10 cellular contexts compared by ENCODE assay signal in genomic region chr22:23752090-23752691, GRCh38. TPM values are rescaled to one million over a fixed set of nuclear protein-coding genes. Genes with fewer than 3 reads are reported as not detected.
DNase-seq lines count a peak whose midpoint lies in the region; ATAC-seq and TF ChIP-seq lines count a peak whose summit lies in the region.
"Had no signal": no experiment of that assay in that cellular context is flagged by ENCODE, and none has a peak within 500 bp of the region (broad histone marks: within the 10 kb centered on the region; RNA-seq: fewer than 3 reads in every experiment).

No MANE protein-coding gene starts in this region.

- POLR2A ChIA-PET in IMR-90 (lab: Charles Lee; ENCODE audit: unreplicated experiment) = interaction anchor here (0.5 kb wide), 1 partner anchor 98 kb away, joined by 3 read pairs; no protein-coding TSS in a partner anchor

- WGBS in IMR-90 (ENCODE audit: extremely low coverage in 2 of 2, insufficient read length in 1 of 2), 2 experiments = 71% methylated on average over 1 of the region's 9 CpGs; no CpG with 5 or more reads in 1 of the 2 experiments
- WGBS in mammary epithelial cell (ENCODE audit: low coverage, missing lambda C conversion rate) = 75% methylated on average over 7 of the region's 9 CpGs
- WGBS in spleen, 5 donors = 46 to 64% (median 57%) methylated on average over 6 to 9 of the region's 9 CpGs

- peaks cover 9 to 23% of the 10 kb centered on the region in 2 experiments for H3K79me1 ChIP-seq in IMR-90 (ENCODE audit: low read depth in 1 of 2, low read length in 2 of 2)

- no peak overlapping the region for H2AK9ac ChIP-seq in IMR-90 (replicated peaks; ENCODE audit: low read depth, low read length, poor library complexity)

- H3K4me1 ChIP-seq in IMR-90 (ENCODE audit: control insufficient read depth, insufficient read depth, low read length) = peaks cover 4% of the 10 kb centered on the region
- H3K4me1 ChIP-seq in mammary epithelial cell (ENCODE audit: insufficient read depth, low read length) = no peaks in the 10 kb centered on the region
- peaks cover 4 to 73% (median 35%) of the 10 kb centered on the region in 6 donors for H3K4me1 ChIP-seq in spleen

- no peaks in the 10 kb centered on the region for H3K36me3 ChIP-seq in IMR-90 (ENCODE audit: control insufficient read depth, insufficient read depth, low read length)
- no peaks in the 10 kb centered on the region for H3K36me3 ChIP-seq in mammary epithelial cell (ENCODE audit: insufficient read depth, low read length)
- H3K36me3 ChIP-seq in spleen = no peaks in the 10 kb centered on the region
- H3K36me3 ChIP-seq: heart right ventricle had no signal

- H3K23ac ChIP-seq in IMR-90 (ENCODE audit: low read depth, low read length) = no peak overlapping the region

- no peak overlapping the region for H2AFZ ChIP-seq in IMR-90 (replicated peaks; ENCODE audit: low read length, poor library complexity)
- no peak overlapping the region for H2AFZ ChIP-seq in mammary epithelial cell (ENCODE audit: low read depth, low read length)

- H3K14ac ChIP-seq in IMR-90 (replicated peaks; ENCODE audit: low read depth, low read length) = no peak overlapping the region

- H3K27me3 ChIP-seq in IMR-90 (ENCODE audit: control insufficient read depth, insufficient read depth, low read length) = 0 out of 2 replicates have a peak, but pooled peaks cover 1% of the 10 kb centered on the region
- no peaks in the 10 kb centered on the region for H3K27me3 ChIP-seq in mammary epithelial cell (ENCODE audit: insufficient read depth, low read length)
- no peaks in the 10 kb centered on the region for H3K27me3 ChIP-seq in spleen (replicated peaks in 1 of 7)
- H3K27me3 ChIP-seq: heart right ventricle had no signal

- BruUV-seq in IMR-90 (replicated peaks; lab: Mats Ljungman, UMichigan) (no TSS peak), mammary epithelial cell (replicated peaks; lab: Mats Ljungman, UMichigan) (TSS peak; percentile 87)

- no peak for TF ChIP-seq POLR2A in IMR-90 (IDR thresholded peaks at IDR 0.05; ENCODE audit: low read depth, low read length)
- no peak for TF ChIP-seq POLR2A in spleen (IDR thresholded peaks at IDR 0.05)

- no peak overlapping the region for H2BK5ac ChIP-seq in IMR-90 (ENCODE audit: low read depth, low read length, poor library complexity, severe bottlenecking)

- no peaks in the 10 kb centered on the region for H3K36me3 Mint-ChIP-seq in activated CD4-positive, alpha-beta T cell treated with anti-CD3 and anti-CD28 coated beads, Interleukin-2, amount 10 ng/mL, durations not matched to agents 24 days and 14 days (ENCODE audit: low read depth)

- no peaks in the 10 kb centered on the region for H4K20me1 ChIP-seq in IMR-90 (ENCODE audit: insufficient read depth, low read length)
- no peaks in the 10 kb centered on the region for H4K20me1 ChIP-seq in mammary epithelial cell (ENCODE audit: insufficient read depth, low read length)

- no peak overlapping the region for H3K9ac ChIP-seq in IMR-90 (ENCODE audit: low read depth, low read length)
- no peak overlapping the region for H3K9ac ChIP-seq in mammary epithelial cell (ENCODE audit: insufficient read depth, low read length)

- peak overlapping the region; percentile 73 for H3K4me3 Mint-ChIP-seq in activated CD4-positive, alpha-beta T cell treated with anti-CD3 and anti-CD28 coated beads, Interleukin-2, amount 10 ng/mL, durations not matched to agents 24 days and 14 days

- H4K5ac ChIP-seq in IMR-90 (ENCODE audit: low read depth, low read length) = no peak overlapping the region

- H3K27ac ChIP-seq in IMR-90 (ENCODE audit: insufficient read depth, low read length) (no peak overlapping the region), mammary epithelial cell (ENCODE audit: insufficient read depth, low read depth, low read length) (peak overlapping the region; percentile 77), spleen (peak overlapping the region in 7 of 8 donors; percentile 46 to 94 (median 91))

- H3K18ac ChIP-seq in IMR-90 (ENCODE audit: low read depth, low read length) = no peak overlapping the region

- CTCF ChIA-PET in IMR-90 (lab: Yijun Ruan, JAX) (no interaction called here), mammary epithelial cell (lab: Charles Lee; ENCODE audit: low non-redundant PET) (no interaction called here)

- TF ChIP-seq RAD21 in IMR-90 (IDR thresholded peaks at IDR 0.05; ENCODE audit: low read length) = no peak

- H3K4ac ChIP-seq in IMR-90 (ENCODE audit: low read depth, low read length) = no peak overlapping the region

- peak overlapping the region in 1 of 2 experiments; percentile 98; a peak in 1 of 4 replicates for H4K8ac ChIP-seq in IMR-90 (ENCODE audit: low read depth in 2 of 2, low read length in 2 of 2)

- TF ChIP-seq CTCF in IMR-90 (conservative IDR thresholded peaks at IDR 0.05; ENCODE audit: low read depth, low read length) (no peak), mammary epithelial cell (conservative IDR thresholded peaks at IDR 0.05 in 1 of 2, IDR thresholded peaks at IDR 0.05 in 1 of 2; ENCODE audit: extremely low read depth in 1 of 2, insufficient read depth in 1 of 2, low read depth in 1 of 2, low read length in 2 of 2) (no peak), spleen (IDR thresholded peaks at IDR 0.05 in 8 of 11, conservative IDR thresholded peaks at IDR 0.05 in 3 of 11) (peak in 5 of 11 experiments; percentile 2 to 47 (median 24))

- H3K4me2 ChIP-seq in IMR-90 (ENCODE audit: low read depth, low read length) (no peak overlapping the region), mammary epithelial cell (ENCODE audit: insufficient read depth, low read depth, low read length) (no peak overlapping the region)

- dilution Hi-C loops in IMR-90 (cut with HindIII; ENCODE audit: low sequenced_read_pairs, unreplicated experiment) = no loop called here
- dilution Hi-C loops in mammary epithelial cell (cut with HindIII; ENCODE audit: low sequenced_read_pairs) = no loop called here

- ATAC-seq in IMR-90 (ENCODE audit: low read depth) (no peak), HG03280 (IDR thresholded peaks at IDR 0.05; ENCODE audit: unreplicated experiment) (no peak)

- H3K9me3 ChIP-seq in IMR-90 (ENCODE audit: control insufficient read depth, insufficient read depth, low read length) (no peaks in the 10 kb centered on the region), mammary epithelial cell (replicated peaks; ENCODE audit: insufficient read depth, low read length) (no peaks in the 10 kb centered on the region), spleen (no peaks in the 10 kb centered on the region)
- H3K9me3 ChIP-seq: heart right ventricle had no signal

- peaks cover 5% of the 10 kb centered on the region for H3K9me1 ChIP-seq in IMR-90 (ENCODE audit: insufficient read depth, low read length)

- peak overlapping the region; percentile 10 for H3K27ac Mint-ChIP-seq in activated CD4-positive, alpha-beta T cell treated with anti-CD3 and anti-CD28 coated beads, Interleukin-2, amount 10 ng/mL, durations not matched to agents 24 days and 14 days

- H3K27me3 Mint-ChIP-seq in activated CD4-positive, alpha-beta T cell treated with anti-CD3 and anti-CD28 coated beads, Interleukin-2, amount 10 ng/mL, durations not matched to agents 24 days and 14 days = peaks cover 5% of the 10 kb centered on the region

- no peak overlapping the region for H2BK15ac ChIP-seq in IMR-90 (ENCODE audit: low read depth, low read length)

- in situ Hi-C loops in IMR-90 (cut with MboI; ENCODE audit: low sequenced_read_pairs) (no loop called here), mammary epithelial cell (cut with MboI; ENCODE audit: low sequenced_read_pairs in 2 of 2) (no loop called here)

- DNase-seq in activated CD4-positive, alpha-beta T cell treated with anti-CD3 and anti-CD28 coated beads, Interleukin-2, amount 10 ng/mL, durations not matched to agents 24 days and 14 days = no peak
- DNase-seq in activated CD4-positive, alpha-beta T cell treated with anti-CD3 and anti-CD28 coated beads, Interleukin-2, amount 50 U/mL, for 1 hour = no peak
- no peak for DNase-seq in IMR-90
- DNase-seq in mammary epithelial cell = no peak
- DNase-seq in spleen = peak; percentile 92
- DNase-seq in HuH-7.5 (ENCODE audit: low spot score) = no peak
- no peak for DNase-seq in NCI-H446 treated with DMSO at 0.1 percent for 48 hours (lab: John Stamatoyannopoulos, UW)

- H3K4me3 ChIP-seq in IMR-90 (ENCODE audit: insufficient read depth, low read depth, low read length) (no peak overlapping the region), mammary epithelial cell (replicated peaks in 1 of 3; ENCODE audit: insufficient read depth in 1 of 3, low read depth in 2 of 3, low read length in 3 of 3) (peak overlapping the region in 1 of 3 experiments; percentile 70), spleen (peak overlapping the region in 7 of 8 donors; percentile 43 to 85 (median 61))

- intact Hi-C loops in activated CD4-positive, alpha-beta T cell treated with anti-CD3 and anti-CD28 coated beads, Interleukin-2, amount 10 ng/mL, durations not matched to agents 24 days and 14 days (cut with micrococcal nuclease) = loop anchor here (5.0 kb wide), 1 partner anchor 45 kb away; no protein-coding TSS in a partner anchor
- intact Hi-C loops in IMR-90 (cut with micrococcal nuclease) (no loop called here), mammary epithelial cell (cut with micrococcal nuclease) (no loop called here), spleen (cut with DNase I; ENCODE audit: low total_unique reads) (no loop called here)

- peaks cover 15% of the 10 kb centered on the region for H3K4me1 Mint-ChIP-seq in activated CD4-positive, alpha-beta T cell treated with anti-CD3 and anti-CD28 coated beads, Interleukin-2, amount 10 ng/mL, durations not matched to agents 24 days and 14 days

- no peak overlapping the region for H4K91ac ChIP-seq in IMR-90 (ENCODE audit: insufficient read depth, low read depth, low read length)

- no peak overlapping the region for H3K56ac ChIP-seq in IMR-90 (ENCODE audit: extremely low read depth, insufficient read depth, low read length)

- H3K9me3 Mint-ChIP-seq in activated CD4-positive, alpha-beta T cell treated with anti-CD3 and anti-CD28 coated beads, Interleukin-2, amount 10 ng/mL, durations not matched to agents 24 days and 14 days = no peaks in the 10 kb centered on the region

- H2AK5ac ChIP-seq in IMR-90 (ENCODE audit: low read depth, low read length) = 0 out of 2 replicates have a peak overlapping the region, but pooled peaks have one; percentile 63

- H3K79me2 ChIP-seq in mammary epithelial cell (ENCODE audit: insufficient read depth, low read length) = no peaks in the 10 kb centered on the region

- no peak overlapping the region for H2BK20ac ChIP-seq in IMR-90 (ENCODE audit: low read depth, low read length)

- H2BK120ac ChIP-seq in IMR-90 (ENCODE audit: low read depth, low read length) = no peak overlapping the region

RNA-seq across cellular contexts. Expression of gene ZNF70, which starts 1.3 kb away (rescaled TPM):
- total RNA-seq in activated CD4-positive, alpha-beta T cell treated with anti-CD3 and anti-CD28 coated beads, Interleukin-2, amount 10 ng/mL, durations not matched to agents 24 days and 14 days = 2.5 and 2.6 TPM in 2 replicates
- total RNA-seq in IMR-90 (2012; rRNA removed) (3.9 and 4.3 TPM in 2 replicates), mammary epithelial cell (1 to 10 TPM; 3.8 to 4.4 TPM), spleen (1 to 10 TPM; 5.0 to 7.4 (median 6.0) TPM)
- polyA plus RNA-seq in IMR-90 (2012; rRNA removed) (1.8 and 2.3 TPM in 2 replicates), mammary epithelial cell (0.86 TPM), spleen (1 to 10 TPM in 1 of 3 donors, under 1 TPM in 2; 0.55 to 1.3 (median 0.72) TPM)
- 0.92 and 1.1 TPM in 2 replicates for polyA plus RNA-seq in IMR-90 (2012; cell fraction: cytosol; rRNA removed)
- 2.0 and 2.7 TPM in 2 replicates for polyA plus RNA-seq in IMR-90 (2012; cell fraction: nucleus; rRNA removed; ENCODE audit: low replicate concordance)
- 11.2 TPM for polyA minus RNA-seq in mammary epithelial cell

RNA-seq across cellular contexts. Expression of gene VPREB3, which starts 2.0 kb away (rescaled TPM):
- not detected in 2 replicates for total RNA-seq in activated CD4-positive, alpha-beta T cell treated with anti-CD3 and anti-CD28 coated beads, Interleukin-2, amount 10 ng/mL, durations not matched to agents 24 days and 14 days
- total RNA-seq in IMR-90 (2012; rRNA removed) = not detected in 2 replicates
- not detected in 2 replicates for polyA plus RNA-seq in IMR-90 (2012; rRNA removed)
- polyA plus RNA-seq in IMR-90 (2012; cell fraction: cytosol; rRNA removed) = not detected in 2 replicates
- not detected in 2 replicates for polyA plus RNA-seq in IMR-90 (2012; cell fraction: nucleus; rRNA removed; ENCODE audit: low replicate concordance)
- not detected for total RNA-seq in mammary epithelial cell
- not detected for polyA plus RNA-seq in mammary epithelial cell
- not detected for polyA minus RNA-seq in mammary epithelial cell
- 100 to 1,000 TPM in 1 of 7 donors, 10 to 100 TPM in 6; 24.9 to 103 (median 49.5) TPM for total RNA-seq in spleen
- 100 to 1,000 TPM; 315 to 472 (median 377) TPM for polyA plus RNA-seq in spleen
- total RNA-seq: pulmonary artery endothelial cell had no signal

RNA-seq across cellular contexts. Expression of gene C22orf15, which starts 10.6 kb away (rescaled TPM):
- total RNA-seq in activated CD4-positive, alpha-beta T cell treated with anti-CD3 and anti-CD28 coated beads, Interleukin-2, amount 10 ng/mL, durations not matched to agents 24 days and 14 days = 0.16 and 0.19 TPM in 2 replicates
- total RNA-seq in IMR-90 (2012; rRNA removed) (1.7 and 2.3 TPM in 2 replicates), mammary epithelial cell (not detected), spleen (under 1 TPM in 4 of 7 donors, not detected in 3; 0.44 to 0.97 (median 0.76) TPM)
- polyA plus RNA-seq in IMR-90 (2012; rRNA removed) (3.1 and 3.5 TPM in 2 replicates), mammary epithelial cell (not detected), spleen (1 to 10 TPM in 1 of 3 donors, under 1 TPM in 2; 0.29 to 1.4 (median 0.59) TPM)
- polyA plus RNA-seq in IMR-90 (2012; cell fraction: cytosol; rRNA removed) = 4.2 and 4.6 TPM in 2 replicates
- 7.1 and 11.0 TPM in 2 replicates for polyA plus RNA-seq in IMR-90 (2012; cell fraction: nucleus; rRNA removed; ENCODE audit: low replicate concordance)
- polyA minus RNA-seq in mammary epithelial cell = not detected
- total RNA-seq: heart right ventricle had no signal

RNA-seq across cellular contexts. Expression of gene CHCHD10, which starts 15.6 kb away (rescaled TPM):
- 122 and 126 TPM in 2 replicates for total RNA-seq in activated CD4-positive, alpha-beta T cell treated with anti-CD3 and anti-CD28 coated beads, Interleukin-2, amount 10 ng/mL, durations not matched to agents 24 days and 14 days
- total RNA-seq in IMR-90 (2012; rRNA removed) (1.4 and 2.2 TPM in 2 replicates), mammary epithelial cell (10 to 100 TPM; 17.3 to 71.6 TPM), spleen (100 to 1,000 TPM in 1 of 7 donors, 10 to 100 TPM in 6; 16.8 to 101 (median 83.4) TPM)
- polyA plus RNA-seq in IMR-90 (2012; rRNA removed) (10.8 and 11.2 TPM in 2 replicates), mammary epithelial cell (28.8 TPM), spleen (100 to 1,000 TPM; 117 to 189 (median 167) TPM)
- 3.3 and 4.8 TPM in 2 replicates for polyA plus RNA-seq in IMR-90 (2012; cell fraction: cytosol; rRNA removed)
- 1.6 and 4.7 TPM in 2 replicates for polyA plus RNA-seq in IMR-90 (2012; cell fraction: nucleus; rRNA removed; ENCODE audit: low replicate concordance)
- 228 TPM for polyA minus RNA-seq in mammary epithelial cell

RNA-seq across cellular contexts. Expression of gene MMP11, which starts 20.5 kb away (rescaled TPM):
- 0.50 and 0.70 TPM in 2 replicates for total RNA-seq in activated CD4-positive, alpha-beta T cell treated with anti-CD3 and anti-CD28 coated beads, Interleukin-2, amount 10 ng/mL, durations not matched to agents 24 days and 14 days
- 1.4 and 2.2 TPM in 2 replicates for total RNA-seq in IMR-90 (2012; rRNA removed)
- 5.9 and 6.0 TPM in 2 replicates for polyA plus RNA-seq in IMR-90 (2012; rRNA removed)
- 6.5 and 10.3 TPM in 2 replicates for polyA plus RNA-seq in IMR-90 (2012; cell fraction: cytosol; rRNA removed)
- polyA plus RNA-seq in IMR-90 (2012; cell fraction: nucleus; rRNA removed; ENCODE audit: low replicate concordance) = 5.3 and 10.6 TPM in 2 replicates
- total RNA-seq in mammary epithelial cell = 1 to 10 TPM in 1 of 2 donors, under 1 TPM in 1; 0.54 to 7.0 TPM
- 0.26 TPM for polyA plus RNA-seq in mammary epithelial cell
- not detected for polyA minus RNA-seq in mammary epithelial cell
- 10 to 100 TPM in 1 of 7 donors, 1 to 10 TPM in 5, under 1 TPM in 1; 0.66 to 11.0 (median 3.3) TPM for total RNA-seq in spleen
- polyA plus RNA-seq in spleen = 1 to 10 TPM; 4.4 to 6.8 (median 4.7) TPM

Comparison
In these comparisons a context has a peak if more than half of its experiments do, and no peak if none do; other contexts are left out.
1. RNA of gene VPREB3, which starts 2.0 kb away (total RNA-seq): 24.9 to 103 TPM in spleen; not detected in mammary epithelial cell, not detected in activated CD4-positive, alpha-beta T cell treated with anti-CD3 and anti-CD28 coated beads, Interleukin-2, amount 10 ng/mL, durations not matched to agents 24 days and 14 days and not detected in IMR-90; every median in the first group is over 10 times any median in the second.